Comparison of ENCODE assay signal across 14 cellular contexts in genomic region chr12:1205512-1206060, GRCh38.
DNase-seq lines count a peak whose midpoint lies in the region; ATAC-seq, FAIRE-seq and TF ChIP-seq lines count a peak whose summit lies in the region.
"Had no signal": no experiment of that assay in that cellular context is flagged by ENCODE, and none has a peak within 500 bp of the region (broad histone marks: within the 10 kb centered on the region; RNA-seq: fewer than 3 reads in every experiment).

No MANE protein-coding gene starts in this region.

- no peak overlapping the region for H3K4me3 Mint-ChIP-seq in activated CD4-positive, alpha-beta T cell treated with anti-CD3 and anti-CD28 coated beads for 36 hours
- H3K4me3 Mint-ChIP-seq: activated naive CD8-positive, alpha-beta T cell treated with anti-CD3 and anti-CD28 coated beads, Interleukin-2, amount 10 ng/mL, durations not matched to agents 7 days and 5 days had no signal

- no peaks in the 10 kb centered on the region for H3K36me3 ChIP-seq in endothelial cell of umbilical vein (ENCODE audit: control insufficient read depth in 2 of 2, extremely low read depth in 1 of 2, insufficient read depth in 2 of 2, low read length in 2 of 2)
- no peaks in the 10 kb centered on the region for H3K36me3 ChIP-seq in skeletal muscle satellite cell (ENCODE audit: insufficient read depth, low read length)
- no peaks in the 10 kb centered on the region for H3K36me3 ChIP-seq in psoas muscle (ENCODE audit: insufficient read depth in 1 of 2, low read depth in 1 of 2)

- POLR2A ChIA-PET in endothelial cell of umbilical vein (lab: Charles Lee), result no interaction called here
- POLR2A ChIA-PET in activated CD4-positive, alpha-beta T cell treated with anti-CD3 and anti-CD28 coated beads for 36 hours (lab: Charles Lee), result interaction anchor here (0.6 to 0.7 kb wide), 2 partner anchors 70 to 397 kb away, joined by 3 read pairs; no protein-coding TSS in a partner anchor

- no peak overlapping the region for H3K27ac Mint-ChIP-seq in activated CD4-positive, alpha-beta T cell treated with anti-CD3 and anti-CD28 coated beads for 36 hours
- H3K27ac Mint-ChIP-seq: activated naive CD8-positive, alpha-beta T cell treated with anti-CD3 and anti-CD28 coated beads, Interleukin-2, amount 10 ng/mL, durations not matched to agents 7 days and 5 days had no signal

- peaks cover 24% of the 10 kb centered on the region for H3K4me1 Mint-ChIP-seq in activated CD4-positive, alpha-beta T cell treated with anti-CD3 and anti-CD28 coated beads for 36 hours

- H3K27ac ChIP-seq in endothelial cell of umbilical vein (ENCODE audit: insufficient read depth, low read depth, low read length) (peak overlapping the region; percentile 24), psoas muscle (no peak overlapping the region)

- dilution Hi-C loops in endothelial cell of umbilical vein (cut with MboI; ENCODE audit: extremely low pct_ligation_motif_present, low sequenced_read_pairs), result no loop called here

- H3K9me1 ChIP-seq in endothelial cell of umbilical vein (replicated peaks; ENCODE audit: control insufficient read depth, extremely low read depth, insufficient read depth, low read length), result no peaks in the 10 kb centered on the region

- no peak overlapping the region for H3K9ac ChIP-seq in endothelial cell of umbilical vein (replicated peaks; ENCODE audit: extremely low read depth, insufficient read depth, low read length)
- H3K9ac ChIP-seq in skeletal muscle satellite cell (ENCODE audit: low read depth, low read length), result no peak overlapping the region

- H3K9me3 Mint-ChIP-seq in activated CD4-positive, alpha-beta T cell treated with anti-CD3 and anti-CD28 coated beads for 36 hours (ENCODE audit: low read depth), result no peaks in the 10 kb centered on the region
- H3K9me3 Mint-ChIP-seq: activated naive CD8-positive, alpha-beta T cell treated with anti-CD3 and anti-CD28 coated beads, Interleukin-2, amount 10 ng/mL, durations not matched to agents 7 days and 5 days had no signal

- WGBS in psoas muscle, 3 donors, result 77 to 81% (median 78%) methylated on average over 4 of the region's 4 CpGs

- no peak for TF ChIP-seq CTCF in endothelial cell of umbilical vein (IDR thresholded peaks at IDR 0.05; ENCODE audit: extremely low read depth in 1 of 2, insufficient read depth in 1 of 2, low read depth in 1 of 2, low read length in 2 of 2)
- no peak for TF ChIP-seq CTCF in psoas muscle (IDR thresholded peaks at IDR 0.05)

- no peaks in the 10 kb centered on the region for H3K79me2 ChIP-seq in endothelial cell of umbilical vein (ENCODE audit: control insufficient read depth, insufficient read depth, low read length)

- H2AFZ ChIP-seq in endothelial cell of umbilical vein (ENCODE audit: low read depth, low read length), result no peak overlapping the region

- BruUV-seq in endothelial cell of umbilical vein (replicated peaks; lab: Mats Ljungman, UMichigan), result no TSS peak

- no peaks in the 10 kb centered on the region for H3K9me3 ChIP-seq in endothelial cell of umbilical vein (replicated peaks; ENCODE audit: control insufficient read depth, insufficient read depth, low read length)
- no peaks in the 10 kb centered on the region for H3K9me3 ChIP-seq in skeletal muscle satellite cell (replicated peaks; ENCODE audit: low read length)
- H3K9me3 ChIP-seq in psoas muscle, result no peaks in the 10 kb centered on the region

- H3K4me1 ChIP-seq in endothelial cell of umbilical vein (ENCODE audit: control insufficient read depth, extremely low read depth, insufficient read depth, low read length) (peaks cover 36% of the 10 kb centered on the region), skeletal muscle satellite cell (ENCODE audit: control insufficient read depth, insufficient read depth, low read length) (peaks cover 27% of the 10 kb centered on the region), psoas muscle (no peaks in the 10 kb centered on the region)

- no peak for FAIRE-seq in endothelial cell of umbilical vein (lab: Jason Lieb, UNC)

- peak; percentile 42 for DNase-seq in EL
- DNase-seq in M059J (ENCODE audit: low read depth), result peak; percentile 66
- peak; percentile 36 for DNase-seq in endothelial cell of umbilical vein (ENCODE audit: low read depth, low spot score)
- no peak for DNase-seq in CD1c-positive myeloid dendritic cell (ENCODE audit: extremely low spot score)
- DNase-seq in psoas muscle, result no peak
- DNase-seq in activated CD4-positive, alpha-beta T cell treated with anti-CD3 and anti-CD28 coated beads for 36 hours, result no peak
- DNase-seq: activated CD8-positive, alpha-beta memory T cell treated with anti-CD3 and anti-CD28 coated beads for 24 hours; activated naive CD8-positive, alpha-beta T cell treated with anti-CD3 and anti-CD28 coated beads, Interleukin-2, amount 10 ng/mL, durations not matched to agents 7 days and 5 days; DMS79 treated with DMSO at 0.1 percent for 48 hours; effector CD8-positive, alpha-beta T cell; NCI-H1436 treated with DMSO at 0.1 percent for 48 hours; SW 1271 had no signal

- CTCF ChIA-PET in endothelial cell of umbilical vein (lab: Charles Lee), result interaction anchor here (1.1 to 3.6 kb wide), 5 partner anchors 8 to 378 kb away, joined by 3 to 16 read pairs (median 5); no protein-coding TSS in a partner anchor
- CTCF ChIA-PET in activated CD4-positive, alpha-beta T cell treated with anti-CD3 and anti-CD28 coated beads for 36 hours (lab: Charles Lee), result interaction anchor here (0.6 to 1.0 kb wide), 4 partner anchors 66 to 155 kb away, joined by 3 to 4 read pairs (median 3); no protein-coding TSS in a partner anchor

- H4K20me1 ChIP-seq in endothelial cell of umbilical vein (replicated peaks; ENCODE audit: control insufficient read depth, extremely low read depth, insufficient read depth, low read length), result no peaks in the 10 kb centered on the region

- H3K27me3 ChIP-seq in endothelial cell of umbilical vein (ENCODE audit: control insufficient read depth in 2 of 2, insufficient read depth in 2 of 2, low read length in 2 of 2) (no peaks in the 10 kb centered on the region), skeletal muscle satellite cell (ENCODE audit: control insufficient read depth, insufficient read depth, low read length) (no peaks in the 10 kb centered on the region), psoas muscle (ENCODE audit: insufficient read depth in 3 of 3, low read length in 2 of 3) (no peaks in the 10 kb centered on the region)

- H3K4me3 ChIP-seq in endothelial cell of umbilical vein (replicated peaks in 1 of 3; ENCODE audit: insufficient read depth in 1 of 3, low read depth in 1 of 3, low read length in 3 of 3) (no peak overlapping the region), skeletal muscle satellite cell (ENCODE audit: low read length) (no peak overlapping the region), psoas muscle (no peak overlapping the region)

- H3K27me3 Mint-ChIP-seq in activated CD4-positive, alpha-beta T cell treated with anti-CD3 and anti-CD28 coated beads for 36 hours, result no peaks in the 10 kb centered on the region
- H3K27me3 Mint-ChIP-seq: activated naive CD8-positive, alpha-beta T cell treated with anti-CD3 and anti-CD28 coated beads, Interleukin-2, amount 10 ng/mL, durations not matched to agents 7 days and 5 days had no signal

- peaks cover 6% of the 10 kb centered on the region for H3K36me3 Mint-ChIP-seq in activated CD4-positive, alpha-beta T cell treated with anti-CD3 and anti-CD28 coated beads for 36 hours (ENCODE audit: low read depth)

- no peak for TF ChIP-seq POLR2A in endothelial cell of umbilical vein (IDR thresholded peaks at IDR 0.05; ENCODE audit: low read depth, low read length)

- intact Hi-C loops in endothelial cell of umbilical vein (cut with micrococcal nuclease) (loop anchor here (1.0 kb wide), 1 partner anchor 21 kb away; no protein-coding TSS in a partner anchor), psoas muscle (cut with DNase I) (no loop called here)
- intact Hi-C loops in activated CD4-positive, alpha-beta T cell treated with anti-CD3 and anti-CD28 coated beads for 36 hours (cut with DNase I, micrococcal nuclease), result no loop called here

- H3K4me2 ChIP-seq in endothelial cell of umbilical vein (ENCODE audit: insufficient read depth, low read length) (peak overlapping the region; percentile 99), skeletal muscle satellite cell (ENCODE audit: low read length) (peak overlapping the region; percentile 24)

- ATAC-seq in psoas muscle, result no peak
- no peak for ATAC-seq in activated CD4-positive, alpha-beta T cell treated with anti-CD3 and anti-CD28 coated beads for 36 hours
- ATAC-seq in HG03565 (IDR thresholded peaks at IDR 0.05; ENCODE audit: unreplicated experiment), result no peak

TF ChIP-seq in endothelial cell of umbilical vein, 7 proteins besides CTCF, POLR2A, EP300 and RAD21:
- TF ChIP-seq JUN (IDR thresholded peaks at IDR 0.05; ENCODE audit: borderline replicate concordance, insufficient read depth, insufficient read length, low read depth) (no peak), POLR2AphosphoS5 (IDR thresholded peaks at IDR 0.05; ENCODE audit: insufficient read depth, low read depth, low read length) (no peak), GATA2 (IDR thresholded peaks at IDR 0.05; ENCODE audit: insufficient read depth, insufficient read length, low read depth, low read length) (no peak), FOS (IDR thresholded peaks at IDR 0.05; ENCODE audit: borderline replicate concordance, insufficient read depth, low read length) (no peak), EZH2 (IDR thresholded peaks at IDR 0.05; ENCODE audit: borderline replicate concordance, low read depth, low read length, severe bottlenecking) (no peak), MYC (IDR thresholded peaks at IDR 0.05; ENCODE audit: low read depth, low read length) (no peak)
- TF ChIP-seq, protein P1, sequence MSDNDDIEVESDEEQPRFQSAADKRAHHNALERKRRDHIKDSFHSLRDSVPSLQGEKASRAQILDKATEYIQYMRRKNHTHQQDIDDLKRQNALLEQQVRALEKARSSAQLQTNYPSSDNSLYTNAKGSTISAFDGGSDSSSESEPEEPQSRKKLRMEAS (IDR thresholded peaks at IDR 0.05; ENCODE audit: insufficient read depth, insufficient read length), result no peak

Comparison
In these comparisons a context has a peak if more than half of its experiments do, and no peak if none do; other contexts are left out.
1. DNase-seq: peak in EL (single experiment), M059J (single experiment) and endothelial cell of umbilical vein (single experiment); none in CD1c-positive myeloid dendritic cell (single experiment), psoas muscle (0 of 2) and activated CD4-positive, alpha-beta T cell treated with anti-CD3 and anti-CD28 coated beads for 36 hours (single experiment).